ENCODE assay signal across 8 cellular contexts in the genomic region with DNA sequence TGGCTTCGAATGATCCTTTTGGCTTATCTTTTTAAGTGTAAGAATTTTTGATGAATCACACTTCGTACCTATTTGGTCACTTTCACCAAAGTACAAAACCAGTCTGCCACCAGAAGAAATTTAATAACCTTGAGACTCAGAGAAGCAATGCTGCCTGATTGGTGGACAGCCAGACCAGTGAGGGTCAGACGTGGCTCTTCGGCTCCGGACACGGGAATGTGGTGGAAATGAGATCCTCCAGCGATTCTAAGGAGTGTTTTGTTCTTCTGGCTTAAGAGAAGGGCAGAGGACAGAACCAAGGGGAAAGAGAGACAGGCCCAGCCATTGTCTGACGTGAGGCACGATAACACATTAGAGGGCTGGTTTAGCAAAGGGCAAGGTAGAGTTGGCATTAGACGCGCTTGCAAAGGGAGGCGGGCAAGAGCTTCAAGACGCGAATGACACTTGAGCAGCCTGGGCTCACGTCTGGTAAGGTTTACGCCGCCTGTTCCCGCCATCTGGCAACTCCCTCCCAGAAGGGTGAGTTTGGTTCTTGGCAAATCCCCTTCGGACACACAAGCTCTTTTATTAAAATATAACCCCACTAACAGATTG. TPM values are rescaled to one million over a fixed set of nuclear protein-coding genes. Genes with fewer than 3 reads are reported as not detected.
A peak's percentile ranks its signal among the peaks of the same experiment; 100 is the strongest.
DNase-seq lines count a peak whose midpoint lies in the region; ATAC-seq and TF ChIP-seq lines count a peak whose summit lies in the region.

No MANE protein-coding gene starts in this region.

- intact Hi-C loops in tibial artery (cut with DNase I; ENCODE audit: low total_unique reads): no loop called here

- H3K27me3 ChIP-seq in brain microvascular endothelial cell (replicated peaks) (no peaks in the 10 kb centered on the region), tibial artery (no peaks in the 10 kb centered on the region)

- no peaks in the 10 kb centered on the region for H3K9me3 ChIP-seq in tibial artery

- H3K4me1 ChIP-seq in tibial artery: peaks cover 0 to 14% (median 3%) of the 10 kb centered on the region in 4 donors

- H3K27ac ChIP-seq in brain microvascular endothelial cell (peak overlapping the region; percentile 79), tibial artery (peak overlapping the region; percentile 54 to 69)

- TF ChIP-seq CTCF in brain microvascular endothelial cell (IDR thresholded peaks at IDR 0.05; ENCODE audit: low read depth, low read length, missing control alignments) (no peak), tibial artery (IDR thresholded peaks at IDR 0.05) (no peak)

- in situ Hi-C loops in brain microvascular endothelial cell (cut with HindIII; ENCODE audit: low pct_ligation_motif_present, low sequenced_read_pairs): no loop called here

- H3K36me3 ChIP-seq in brain microvascular endothelial cell (replicated peaks): no peaks in the 10 kb centered on the region
- no peaks in the 10 kb centered on the region for H3K36me3 ChIP-seq in tibial artery

- ATAC-seq in HG02610 (IDR thresholded peaks at IDR 0.05; ENCODE audit: unreplicated experiment) (peak; percentile 18), left lobe of liver (peak; percentile 56), HG03196 (IDR thresholded peaks at IDR 0.05; ENCODE audit: unreplicated experiment) (no peak)

- peak; percentile 81 for DNase-seq in NCI-H1694 treated with DMSO at 0.1 percent for 48 hours (lab: John Stamatoyannopoulos, UW)
- no peak for DNase-seq in NCI-H1694 (lab: John Stamatoyannopoulos, UW)
- DNase-seq in NCI-H2227 (lab: John Stamatoyannopoulos, UW; ENCODE audit: unreplicated experiment): peak; percentile 87
- DNase-seq in brain microvascular endothelial cell: peak; percentile 9
- no peak for DNase-seq in left lobe of liver (ENCODE audit: low spot score)
- peak in 1 of 2 donors; percentile 29 for DNase-seq in tibial artery

- H3K4me3 ChIP-seq in brain microvascular endothelial cell (ENCODE audit: low read depth, low read length) (peak overlapping the region; percentile 55), tibial artery (peak overlapping the region; percentile 44 to 53)

RNA-seq across cellular contexts. Expression of a gene that starts 49.9 kb away (rescaled TPM):
- 57.0 TPM for total RNA-seq in left lobe of liver

Comparison
In these comparisons a context has a peak if more than half of its experiments do, and no peak if none do; other contexts are left out.
1. DNase-seq: peak in NCI-H1694 treated with DMSO at 0.1 percent for 48 hours (single experiment), NCI-H2227 (single experiment) and brain microvascular endothelial cell (single experiment); none in NCI-H1694 (single experiment) and left lobe of liver (single experiment).